Comparison of ENCODE assay signal across 9 cellular contexts in the genomic region with DNA sequence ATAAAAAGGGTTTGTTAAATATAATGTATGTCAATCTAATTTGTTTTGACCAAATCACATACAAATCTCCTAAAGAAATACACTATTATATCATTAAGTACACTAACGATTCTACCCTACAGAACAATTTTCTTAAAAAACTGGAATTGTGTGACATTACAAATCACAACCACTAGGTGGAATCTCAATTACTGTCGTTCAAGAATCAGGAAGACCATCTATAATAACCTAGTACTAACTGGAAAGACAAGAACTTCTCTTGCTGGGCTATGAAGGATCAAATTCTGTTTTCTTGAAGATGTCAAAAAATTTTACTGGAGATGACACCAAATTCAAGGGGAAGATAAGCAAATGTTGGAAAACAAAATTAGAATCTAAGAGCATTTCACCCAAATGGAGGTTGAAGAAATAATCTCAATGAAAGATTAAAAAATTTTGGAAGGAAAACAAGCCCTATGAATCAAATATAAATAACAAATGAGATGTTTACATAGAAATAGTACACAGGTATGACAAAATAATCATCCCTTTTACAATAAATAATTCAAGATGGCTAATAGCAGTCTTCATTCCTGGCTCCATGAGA.
DNase-seq lines count a peak whose midpoint lies in the region; ATAC-seq and TF ChIP-seq lines count a peak whose summit lies in the region.
"Had no signal": no experiment of that assay in that cellular context is flagged by ENCODE, and none has a peak within 500 bp of the region (broad histone marks: within the 10 kb centered on the region; RNA-seq: fewer than 3 reads in every experiment).

No MANE protein-coding gene starts in this region.

- H3K4me3 ChIP-seq in ascending aorta (no peak overlapping the region), kidney epithelial cell (ENCODE audit: low read depth, low read length) (no peak overlapping the region)
- H3K4me3 ChIP-seq: skin epidermis had no signal

- H3K4me1 ChIP-seq in ascending aorta = no peaks in the 10 kb centered on the region

- peaks cover 47% of the 10 kb centered on the region for H3K36me3 Mint-ChIP-seq in activated T-helper 2 cell treated with anti-CD3 and anti-CD28 coated beads, Interferon-gamma antibody, Interleukin-2, Interleukin-4, amounts not matched to agents 10 μg/mL and 5 μg/mL and 100 μg/mL, durations not matched to agents 14 hours and 24 hours and 36 hours (ENCODE audit: low read depth)

- in situ Hi-C loops in Caki2 (cut with HindIII; ENCODE audit: low pct_unique_long_range_greater_than_20kb, low sequenced_read_pairs) = no loop called here

- H3K27ac ChIP-seq in ascending aorta = no peak overlapping the region
- H3K27ac ChIP-seq: skin epidermis had no signal

- intact Hi-C loops in ascending aorta (cut with DNase I) = no loop called here
- intact Hi-C loops in activated T-helper 2 cell treated with anti-CD3 and anti-CD28 coated beads, Interferon-gamma antibody, Interleukin-2, Interleukin-4, amounts not matched to agents 10 μg/mL and 5 μg/mL and 100 μg/mL, durations not matched to agents 14 hours and 24 hours and 36 hours (cut with micrococcal nuclease) = loop anchor here (1.0 to 2.0 kb wide), 2 partner anchors 74 to 201 kb away; no protein-coding TSS in a partner anchor

- H3K27me3 ChIP-seq in ascending aorta (no peaks in the 10 kb centered on the region), kidney epithelial cell (ENCODE audit: control insufficient read depth, insufficient read depth, low read length) (no peaks in the 10 kb centered on the region)

- DNase-seq in Caki2 (ENCODE audit: low read depth) = peak; percentile 25
- peak; percentile 52 for DNase-seq in M059J (ENCODE audit: low read depth)
- DNase-seq in ascending aorta (ENCODE audit: low spot score in 2 of 2) = no peak
- DNase-seq in kidney epithelial cell (ENCODE audit: low read depth) = no peak
- no peak for DNase-seq in stimulated activated naive CD4-positive, alpha-beta T cell treated with Interleukin-2 at 50 U/mL for 16 hours (lab: John Stamatoyannopoulos, UW)
- no peak for DNase-seq in activated T-helper 2 cell treated with anti-CD3 and anti-CD28 coated beads, Interferon-gamma antibody, Interleukin-2, Interleukin-4, amounts not matched to agents 10 μg/mL and 5 μg/mL and 100 μg/mL, durations not matched to agents 14 hours and 24 hours and 36 hours (ENCODE audit: low spot score)

- TF ChIP-seq CTCF in ascending aorta (IDR thresholded peaks at IDR 0.05) (peak in 2 of 3 experiments; percentile 30 to 48), kidney epithelial cell (IDR thresholded peaks at IDR 0.05; ENCODE audit: insufficient read depth, low read length, poor library complexity, severe bottlenecking) (peak; percentile 39)

- ATAC-seq in GM19463 (IDR thresholded peaks at IDR 0.05; ENCODE audit: unreplicated experiment) = peak; percentile 62
- no peak for ATAC-seq in GM18909 (IDR thresholded peaks at IDR 0.05; ENCODE audit: poor library complexity, unreplicated experiment)

- H3K36me3 ChIP-seq in ascending aorta (peaks cover 0 to 4% of the 10 kb centered on the region in 2 donors), kidney epithelial cell (ENCODE audit: control insufficient read depth, insufficient read depth, low read length) (no peaks in the 10 kb centered on the region)

- H3K9me3 ChIP-seq in ascending aorta = no peaks in the 10 kb centered on the region

- H3K27ac Mint-ChIP-seq in activated T-helper 2 cell treated with anti-CD3 and anti-CD28 coated beads, Interferon-gamma antibody, Interleukin-2, Interleukin-4, amounts not matched to agents 10 μg/mL and 5 μg/mL and 100 μg/mL, durations not matched to agents 14 hours and 24 hours and 36 hours = no peak overlapping the region

- no peak overlapping the region for H3K4me3 Mint-ChIP-seq in activated T-helper 2 cell treated with anti-CD3 and anti-CD28 coated beads, Interferon-gamma antibody, Interleukin-2, Interleukin-4, amounts not matched to agents 10 μg/mL and 5 μg/mL and 100 μg/mL, durations not matched to agents 14 hours and 24 hours and 36 hours (ENCODE audit: low read depth)

- H3K27me3 Mint-ChIP-seq in activated T-helper 2 cell treated with anti-CD3 and anti-CD28 coated beads, Interferon-gamma antibody, Interleukin-2, Interleukin-4, amounts not matched to agents 10 μg/mL and 5 μg/mL and 100 μg/mL, durations not matched to agents 14 hours and 24 hours and 36 hours (ENCODE audit: low read depth) = no peaks in the 10 kb centered on the region

- peaks cover 9% of the 10 kb centered on the region for H3K4me1 Mint-ChIP-seq in activated T-helper 2 cell treated with anti-CD3 and anti-CD28 coated beads, Interferon-gamma antibody, Interleukin-2, Interleukin-4, amounts not matched to agents 10 μg/mL and 5 μg/mL and 100 μg/mL, durations not matched to agents 14 hours and 24 hours and 36 hours (ENCODE audit: low read depth)

- no peaks in the 10 kb centered on the region for H3K9me3 Mint-ChIP-seq in activated T-helper 2 cell treated with anti-CD3 and anti-CD28 coated beads, Interferon-gamma antibody, Interleukin-2, Interleukin-4, amounts not matched to agents 10 μg/mL and 5 μg/mL and 100 μg/mL, durations not matched to agents 14 hours and 24 hours and 36 hours

Comparison
In these comparisons a context has a peak if more than half of its experiments do, and no peak if none do; other contexts are left out.
1. DNase-seq: peak in Caki2 (single experiment) and M059J (single experiment); none in ascending aorta (0 of 2), kidney epithelial cell (single experiment), stimulated activated naive CD4-positive, alpha-beta T cell treated with Interleukin-2 at 50 U/mL for 16 hours (single experiment) and activated T-helper 2 cell treated with anti-CD3 and anti-CD28 coated beads, Interferon-gamma antibody, Interleukin-2, Interleukin-4, amounts not matched to agents 10 μg/mL and 5 μg/mL and 100 μg/mL, durations not matched to agents 14 hours and 24 hours and 36 hours (single experiment).